In genomic region chr2:142954488-142954887, GRCh38 we compare ENCODE assay signal across 25 cellular contexts.
DNase-seq lines count a peak whose midpoint lies in the region; ATAC-seq, FAIRE-seq and TF ChIP-seq lines count a peak whose summit lies in the region.
"Had no signal": no experiment of that assay in that cellular context is flagged by ENCODE, and none has a peak within 500 bp of the region (broad histone marks: within the 10 kb centered on the region; RNA-seq: fewer than 3 reads in every experiment).

No MANE protein-coding gene starts in this region.

- no peaks in the 10 kb centered on the region for H3K9me3 ChIP-seq in IMR-90 (ENCODE audit: control insufficient read depth, insufficient read depth, low read length)
- H3K9me3 ChIP-seq in astrocyte (ENCODE audit: insufficient read depth, low read depth, low read length) = no peaks in the 10 kb centered on the region

- H3K27me3 ChIP-seq in IMR-90 (ENCODE audit: control insufficient read depth, insufficient read depth, low read length) (no peaks in the 10 kb centered on the region), astrocyte (ENCODE audit: insufficient read depth, low read length) (no peaks in the 10 kb centered on the region)

- no peak overlapping the region for H3K4me3 ChIP-seq in IMR-90 (ENCODE audit: insufficient read depth, low read depth, low read length)
- H3K4me3 ChIP-seq in astrocyte (ENCODE audit: insufficient read depth, low read depth, low read length) = no peak overlapping the region
- H3K4me3 ChIP-seq: GM23338 had no signal

- H2BK5ac ChIP-seq in IMR-90 (ENCODE audit: low read depth, low read length, poor library complexity, severe bottlenecking) = no peak overlapping the region

- no peak for TF ChIP-seq POLR2A in IMR-90 (IDR thresholded peaks at IDR 0.05; ENCODE audit: low read depth, low read length)

- no TSS peak for BruUV-seq in IMR-90 (replicated peaks; lab: Mats Ljungman, UMichigan)

- H2AFZ ChIP-seq in IMR-90 (replicated peaks; ENCODE audit: low read length, poor library complexity) (no peak overlapping the region), astrocyte (ENCODE audit: low read depth, low read length) (no peak overlapping the region)
- H2AFZ ChIP-seq: GM23338 had no signal

- dilution Hi-C loops in IMR-90 (cut with HindIII; ENCODE audit: low sequenced_read_pairs, unreplicated experiment) = no loop called here

- no peak overlapping the region for H3K4ac ChIP-seq in IMR-90 (ENCODE audit: low read depth, low read length)

- H3K27ac Mint-ChIP-seq in astrocyte (ENCODE audit: unreplicated experiment) = no peak overlapping the region
- H3K27ac Mint-ChIP-seq: CD4-positive, alpha-beta T cell; GM23338; HFFc6 had no signal

- no peak overlapping the region for H2BK120ac ChIP-seq in IMR-90 (ENCODE audit: low read depth, low read length)

- peaks cover 3% of the 10 kb centered on the region for H3K4me1 ChIP-seq in IMR-90 (ENCODE audit: control insufficient read depth, insufficient read depth, low read length)
- no peaks in the 10 kb centered on the region for H3K4me1 ChIP-seq in astrocyte (ENCODE audit: insufficient read depth, low read length)

- H3K18ac ChIP-seq in IMR-90 (ENCODE audit: low read depth, low read length) = no peak overlapping the region

- H4K91ac ChIP-seq in IMR-90 (ENCODE audit: insufficient read depth, low read depth, low read length) = no peak overlapping the region

- H4K8ac ChIP-seq in IMR-90 (ENCODE audit: low read depth in 2 of 2, low read length in 2 of 2) = no peak overlapping the region

- H3K4me1 Mint-ChIP-seq in astrocyte (ENCODE audit: low read depth, unreplicated experiment) = no peaks in the 10 kb centered on the region

- H3K4me3 Mint-ChIP-seq in astrocyte (ENCODE audit: unreplicated experiment) = no peak overlapping the region
- H3K4me3 Mint-ChIP-seq: CD4-positive, alpha-beta T cell; GM23338; HFFc6 had no signal

- ATAC-seq in IMR-90 (ENCODE audit: low read depth) = no peak
- ATAC-seq: GM23338 had no signal

- in situ Hi-C loops in IMR-90 (cut with MboI; ENCODE audit: low sequenced_read_pairs) = no loop called here

- POLR2A ChIA-PET in IMR-90 (lab: Charles Lee; ENCODE audit: unreplicated experiment) = no interaction called here

- no peak overlapping the region for H3K56ac ChIP-seq in IMR-90 (ENCODE audit: extremely low read depth, insufficient read depth, low read length)

- H3K9ac ChIP-seq in IMR-90 (ENCODE audit: low read depth, low read length) (no peak overlapping the region), astrocyte (ENCODE audit: low read length) (no peak overlapping the region)
- H3K9ac ChIP-seq: KMS-11 had no signal

- TF ChIP-seq CTCF in IMR-90 (conservative IDR thresholded peaks at IDR 0.05; ENCODE audit: low read depth, low read length) (no peak), astrocyte (IDR thresholded peaks at IDR 0.05; ENCODE audit: insufficient read depth, low read depth, low read length) (no peak)

- no peaks in the 10 kb centered on the region for H3K79me1 ChIP-seq in IMR-90 (ENCODE audit: low read depth in 1 of 2, low read length in 2 of 2)

- H3K14ac ChIP-seq in IMR-90 (replicated peaks; ENCODE audit: low read depth, low read length) = no peak overlapping the region

- H3K79me2 ChIP-seq in astrocyte (ENCODE audit: insufficient read depth, low read length) = no peaks in the 10 kb centered on the region

- no peaks in the 10 kb centered on the region for H3K27me3 Mint-ChIP-seq in astrocyte (ENCODE audit: low read depth, unreplicated experiment)

- no peak overlapping the region for H2BK20ac ChIP-seq in IMR-90 (ENCODE audit: low read depth, low read length)

- H3K36me3 Mint-ChIP-seq in astrocyte (ENCODE audit: low read depth, unreplicated experiment) = no peaks in the 10 kb centered on the region

- no CpG with 5 or more reads among the region's 1 CpG for WGBS in IMR-90 (ENCODE audit: extremely low coverage in 2 of 2, insufficient read length in 1 of 2), 2 experiments

- no peak overlapping the region for H2AK9ac ChIP-seq in IMR-90 (replicated peaks; ENCODE audit: low read depth, low read length, poor library complexity)

- peaks cover 8% of the 10 kb centered on the region for H3K9me3 Mint-ChIP-seq in astrocyte (ENCODE audit: unreplicated experiment)
- H3K9me3 Mint-ChIP-seq: CD4-positive, alpha-beta T cell had no signal

- no peak overlapping the region for H3K27ac ChIP-seq in IMR-90 (ENCODE audit: insufficient read depth, low read length)
- H3K27ac ChIP-seq in astrocyte (ENCODE audit: low read depth, low read length) = no peak overlapping the region
- H3K27ac ChIP-seq: C4-2B, KMS-11 had no signal

- H3K4me2 ChIP-seq in IMR-90 (ENCODE audit: low read depth, low read length) (no peak overlapping the region), astrocyte (ENCODE audit: low read length) (no peak overlapping the region)
- H3K4me2 ChIP-seq: GM23338, KMS-11 had no signal

- no peaks in the 10 kb centered on the region for H3K9me1 ChIP-seq in IMR-90 (ENCODE audit: insufficient read depth, low read length)

- peak; percentile 70 for DNase-seq in A172 (ENCODE audit: low spot score)
- DNase-seq in EH (ENCODE audit: low read depth) = peak; percentile 22
- DNase-seq in IMR-90 = peak; percentile 33
- DNase-seq in astrocyte (ENCODE audit: low read depth) = peak; percentile 31
- DNase-seq in NCI-H1930 (lab: John Stamatoyannopoulos, UW) = no peak
- no peak for DNase-seq in NCI-H1417 treated with DMSO at 0.1 percent for 48 hours (lab: John Stamatoyannopoulos, UW)
- no peak for DNase-seq in posterior cingulate gyrus
- no peak for DNase-seq in stimulated activated CD4-positive, alpha-beta T cell treated with anti-CD3 and anti-CD28 coated beads, Interleukin-4, amount 100 ng/mL, for 4 hours
- DNase-seq: 8988T; ACHN; AML-193; Caco-2; CD4-positive, alpha-beta T cell; DMS153; DMS79 treated with DMSO at 0.1 percent for 48 hours; GDM1; HCEC 1CT; HFFc6 had no signal

- intact Hi-C loops in IMR-90 (cut with micrococcal nuclease) (no loop called here), posterior cingulate gyrus (cut with DNase I) (no loop called here)

- no peaks in the 10 kb centered on the region for H3K36me3 ChIP-seq in IMR-90 (ENCODE audit: control insufficient read depth, insufficient read depth, low read length)
- no peaks in the 10 kb centered on the region for H3K36me3 ChIP-seq in astrocyte (ENCODE audit: insufficient read depth, low read length)

- no peaks in the 10 kb centered on the region for H4K20me1 ChIP-seq in IMR-90 (ENCODE audit: insufficient read depth, low read length)
- no peaks in the 10 kb centered on the region for H4K20me1 ChIP-seq in astrocyte (ENCODE audit: insufficient read depth, low read length)

- TF ChIP-seq RAD21 in IMR-90 (IDR thresholded peaks at IDR 0.05; ENCODE audit: low read length) = no peak

- no peak overlapping the region for H4K5ac ChIP-seq in IMR-90 (ENCODE audit: low read depth, low read length)

- CTCF ChIA-PET in IMR-90 (lab: Yijun Ruan, JAX) = no interaction called here

- no peak overlapping the region for H2AK5ac ChIP-seq in IMR-90 (ENCODE audit: low read depth, low read length)

- H3K23ac ChIP-seq in IMR-90 (ENCODE audit: low read depth, low read length) = no peak overlapping the region

- no peak overlapping the region for H2BK15ac ChIP-seq in IMR-90 (ENCODE audit: low read depth, low read length)

- FAIRE-seq in astrocyte (lab: Jason Lieb, UNC) = no peak
- FAIRE-seq: GM12892, GM18507, H54, HTR-8/SVneo had no signal

TF ChIP-seq in IMR-90, 13 proteins besides CTCF, POLR2A, EP300 and RAD21:
- TF ChIP-seq RFX5 (IDR thresholded peaks at IDR 0.05; ENCODE audit: low read depth, low read length) (no peak), MAFK (IDR thresholded peaks at IDR 0.05; ENCODE audit: low read depth, low read length) (peak; percentile 26; the same call in 1 of the 2 replicates)

Comparison
In these comparisons a context has a peak if more than half of its experiments do, and no peak if none do; other contexts are left out.
1. DNase-seq: peak in A172 (single experiment), EH (single experiment), IMR-90 (single experiment) and astrocyte (single experiment); none in NCI-H1930 (0 of 2), NCI-H1417 treated with DMSO at 0.1 percent for 48 hours (single experiment), posterior cingulate gyrus (0 of 10) and stimulated activated CD4-positive, alpha-beta T cell treated with anti-CD3 and anti-CD28 coated beads, Interleukin-4, amount 100 ng/mL, for 4 hours (0 of 2).